ENCODE assay signal across 24 cellular contexts in genomic region chr11:58786693-58787092, GRCh38. TPM values are rescaled to one million over a fixed set of nuclear protein-coding genes. Genes with fewer than 3 reads are reported as not detected.
"Had no signal": no experiment of that assay in that cellular context is flagged by ENCODE, and none has a peak within 500 bp of the region (broad histone marks: within the 10 kb centered on the region; RNA-seq: fewer than 3 reads in every experiment).

No MANE protein-coding gene starts in this region.

- ATAC-seq: activated naive CD8-positive, alpha-beta T cell treated with anti-CD3 and anti-CD28 coated beads, Interleukin-2, amount 50 U/mL, for 24 hours; activated T-cell treated with anti-CD3 and anti-CD28 coated beads, Interleukin-2, amount 50 U/mL, for 4 hours; gastroesophageal sphincter; heart left ventricle; naive thymus-derived CD4-positive, alpha-beta T cell; pancreas; stimulated activated naive B cell treated with anti-CD40 and anti-IgM and Interleukin-4, amounts not matched to agents 10 μg/mL and 1 μg/mL and 100 μg/mL, for 72 hours had no signal

- H3K27me3 ChIP-seq: gastroesophageal sphincter, neural progenitor cell, pancreas, sigmoid colon had no signal

- H3K27ac ChIP-seq: gastroesophageal sphincter, heart left ventricle, left ventricle myocardium inferior, neural progenitor cell, pancreas, sigmoid colon, spleen had no signal

- H3K4me3 ChIP-seq: gastroesophageal sphincter, heart left ventricle, left ventricle myocardium inferior, neural progenitor cell, pancreas, sigmoid colon, spleen had no signal

- H3K9me3 ChIP-seq: gastroesophageal sphincter, heart left ventricle, left ventricle myocardium inferior, pancreas, sigmoid colon, spleen had no signal

- H3K4me1 ChIP-seq: gastroesophageal sphincter, heart left ventricle, left ventricle myocardium inferior, neural progenitor cell, sigmoid colon, spleen had no signal

- H2AFZ ChIP-seq: neural progenitor cell had no signal

- DNase-seq: activated CD4-positive, alpha-beta T cell treated with anti-CD3 and anti-CD28 coated beads, Interleukin-2, amount 50 U/mL, for 1 hour; activated CD4-positive, CD25-positive, alpha-beta regulatory T cell treated with anti-CD3 and anti-CD28 coated beads, Interleukin-2, amount 50 U/mL, for 72 hours; activated CD8-positive, alpha-beta memory T cell treated with anti-CD3 and anti-CD28 coated beads, Interleukin-2, amount 50 U/mL, for 4 hours; activated naive CD4-positive, alpha-beta T cell treated with anti-CD3 and anti-CD28 coated beads, Interleukin-2, amount 10 ng/mL, durations not matched to agents 7 days and 5 days; activated naive CD8-positive, alpha-beta T cell treated with anti-CD3 and anti-CD28 coated beads, Interleukin-2, amount 50 U/mL, for 24 hours; activated T-cell treated with anti-CD3 and anti-CD28 coated beads, Interleukin-2, amount 50 U/mL, for 4 hours; anterior cingulate cortex; caudate nucleus; heart left ventricle; left ventricle myocardium inferior; naive thymus-derived CD4-positive, alpha-beta T cell; pancreas; sigmoid colon; spleen; stimulated activated naive B cell treated with anti-CD40 and anti-IgM and Interleukin-4, amounts not matched to agents 10 μg/mL and 1 μg/mL and 100 μg/mL, for 72 hours; T-helper 1 cell; T-helper 9 cell had no signal

- H3K4me2 ChIP-seq: neural progenitor cell had no signal

- FAIRE-seq: pancreas had no signal

- H3K9ac ChIP-seq: neural progenitor cell had no signal

- H3K36me3 ChIP-seq: gastroesophageal sphincter, heart left ventricle, left ventricle myocardium inferior, neural progenitor cell, pancreas, sigmoid colon, spleen had no signal

RNA-seq across cellular contexts. Expression of gene GLYAT, which starts 55.0 kb away (rescaled TPM):
- total RNA-seq: activated T-cell treated with anti-CD3 and anti-CD28 coated beads, Interleukin-2, amount 50 U/mL, for 4 hours; dermis microvascular lymphatic vessel endothelial cell; epithelial cell of proximal tubule; kidney epithelial cell; left ventricle myocardium inferior; mononuclear cell; naive thymus-derived CD4-positive, alpha-beta T cell; sigmoid colon; spleen; urinary bladder had no signal
- polyA plus RNA-seq: naive thymus-derived CD4-positive, alpha-beta T cell; pancreas; spleen had no signal

RNA-seq across cellular contexts. Expression of gene GLYATL2, which starts 57.8 kb away (rescaled TPM):
- total RNA-seq: activated T-cell treated with anti-CD3 and anti-CD28 coated beads, Interleukin-2, amount 50 U/mL, for 4 hours; naive thymus-derived CD4-positive, alpha-beta T cell; pancreas; sigmoid colon; spleen had no signal
- polyA plus RNA-seq: naive thymus-derived CD4-positive, alpha-beta T cell; pancreas had no signal
